In the genomic region with DNA sequence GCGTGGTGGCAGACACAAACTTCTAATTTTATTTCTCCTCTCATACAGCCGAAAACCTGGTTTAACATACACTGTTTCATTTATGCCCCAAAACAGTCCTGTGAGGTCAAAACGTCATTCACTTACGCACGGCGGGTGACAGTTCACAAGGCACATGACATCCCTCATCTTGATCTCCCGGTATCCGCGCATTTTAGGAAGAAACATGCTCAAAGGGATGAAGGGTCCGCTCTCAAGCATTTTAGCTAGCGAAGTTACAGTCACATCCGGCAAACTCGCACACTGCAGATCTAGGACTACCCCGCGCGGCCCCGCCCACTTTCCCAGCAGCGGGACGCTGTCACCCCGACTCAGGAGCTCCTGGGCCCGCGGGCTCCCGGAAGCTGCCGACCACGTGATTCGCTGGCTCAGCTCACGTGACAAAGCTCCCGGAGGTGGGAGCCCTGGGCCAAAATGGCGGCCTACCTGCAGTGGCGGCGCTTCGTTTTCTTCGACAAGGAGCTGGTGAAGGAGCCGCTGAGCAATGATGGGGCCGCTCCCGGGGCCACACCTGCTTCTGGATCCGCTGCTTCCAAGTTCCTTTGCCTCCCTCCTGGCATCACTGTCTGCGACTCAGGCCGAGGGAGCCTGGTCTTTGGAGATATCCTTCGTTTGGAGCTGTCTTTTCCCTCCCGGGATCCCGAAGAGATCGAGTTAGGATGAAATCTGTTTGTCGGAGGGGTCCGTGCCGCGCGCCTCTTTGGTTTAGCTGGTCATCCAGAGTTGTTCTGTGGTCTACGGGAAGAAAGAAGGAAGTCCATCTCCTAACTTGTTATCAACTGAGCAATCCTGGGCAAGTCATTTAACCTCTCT, we compare ENCODE assay signal across 8 cellular contexts. TPM values are rescaled to one million over a fixed set of nuclear protein-coding genes. Genes with fewer than 3 reads are reported as not detected.
A peak's percentile ranks its signal among the peaks of the same experiment; 100 is the strongest.
DNase-seq lines count a peak whose midpoint lies in the region; ATAC-seq and TF ChIP-seq lines count a peak whose summit lies in the region.

A gene (plus strand): TSS at position 448 of the 852 bp plus-strand sequence. CDS start 6 bp downstream, at position 454.

- peaks cover 37% of the 10 kb centered on the region for H3K79me2 ChIP-seq in DOHH2 (ENCODE audit: control insufficient read depth, low read length)
- peaks cover 69% of the 10 kb centered on the region for H3K79me2 ChIP-seq in GM23248 (ENCODE audit: insufficient read depth)
- peaks cover 19% of the 10 kb centered on the region for H3K79me2 ChIP-seq in fibroblast of lung (ENCODE audit: control insufficient read depth, insufficient read depth, low read length)

- no peak for TF ChIP-seq CTCF in DOHH2 (IDR thresholded peaks at IDR 0.05; ENCODE audit: low read depth, low read length, poor library complexity, severe bottlenecking)
- TF ChIP-seq CTCF in RWPE1 (conservative IDR thresholded peaks at IDR 0.05; ENCODE audit: low read depth), result no peak
- no peak for TF ChIP-seq CTCF in fibroblast of lung (conservative IDR thresholded peaks at IDR 0.05 in 1 of 2, IDR thresholded peaks at IDR 0.05 in 1 of 2; ENCODE audit: low read depth in 1 of 2, low read length in 2 of 2)

- H3K27me3 ChIP-seq in DOHH2 (ENCODE audit: control insufficient read depth, low read length) (no peaks in the 10 kb centered on the region), GM23248 (replicated peaks; ENCODE audit: insufficient read depth) (no peaks in the 10 kb centered on the region), fibroblast of lung (ENCODE audit: control insufficient read depth, insufficient read depth, low read length) (no peaks in the 10 kb centered on the region)

- CTCF ChIA-PET in RWPE1 (lab: Yijun Ruan, JAX), result interaction anchor here (0.6 to 0.9 kb wide), 2 partner anchors 11 kb away, joined by 3 to 4 read pairs; no protein-coding TSS in a partner anchor

- H3K4me3 ChIP-seq in DOHH2 (ENCODE audit: low read length), result peak within 1 kb of the TSS; percentile 91
- peak within 1 kb of the TSS; percentile 86 for H3K4me3 ChIP-seq in GM23248
- peak within 1 kb of the TSS; percentile 78 to 100 (median 89) for H3K4me3 ChIP-seq in fibroblast of lung (replicated peaks in 1 of 4; ENCODE audit: control extremely low read depth in 1 of 4, insufficient read depth in 1 of 4, low read depth in 3 of 4, low read length in 4 of 4)

- H3K27ac ChIP-seq in DOHH2 (ENCODE audit: low read depth, low read length) (peak within 1 kb of the TSS; percentile 59), GM23248 (peak within 1 kb of the TSS; percentile 89), RWPE1 (peak within 1 kb of the TSS; percentile 90), fibroblast of lung (ENCODE audit: insufficient read depth, low read length) (peak within 1 kb of the TSS; percentile 94)

- peak within 1 kb of the TSS; percentile 99 for H3K27ac Mint-ChIP-seq in activated T-helper 17 cell treated with anti-CD3 and anti-CD28 coated beads, Interleukin-2, amount 50 U/mL, for 72 hours
- H3K27ac Mint-ChIP-seq in naive thymus-derived CD8-positive, alpha-beta T cell, result peak within 1 kb of the TSS; percentile 96 to 100 (median 99)

- in situ Hi-C loops in GM23248 (cut with MboI), result no loop called here

- ATAC-seq in activated T-helper 17 cell treated with anti-CD3 and anti-CD28 coated beads, Interleukin-2, amount 50 U/mL, for 72 hours (replicated peaks), result peak; percentile 97
- ATAC-seq in naive thymus-derived CD8-positive, alpha-beta T cell, result peak; percentile 93 to 96

- no peaks in the 10 kb centered on the region for H3K9me2 ChIP-seq in DOHH2 (replicated peaks; ENCODE audit: control insufficient read depth, low read length)
- no peaks in the 10 kb centered on the region for H3K9me2 ChIP-seq in GM23248 (ENCODE audit: insufficient read depth)

- H3K4me2 ChIP-seq in DOHH2 (ENCODE audit: low read length) (peak within 1 kb of the TSS; percentile 76), GM23248 (ENCODE audit: unreplicated experiment) (peak within 1 kb of the TSS; percentile 92), fibroblast of lung (ENCODE audit: extremely low read depth, insufficient read depth, low read length) (peak within 1 kb of the TSS; percentile 39)

- peaks cover 63% of the 10 kb centered on the region for H3K36me3 Mint-ChIP-seq in activated T-helper 17 cell treated with anti-CD3 and anti-CD28 coated beads, Interleukin-2, amount 50 U/mL, for 72 hours (ENCODE audit: low read depth)
- H3K36me3 Mint-ChIP-seq in naive thymus-derived CD8-positive, alpha-beta T cell, result peaks cover 0 to 48% (median 3%) of the 10 kb centered on the region in 3 donors

- POLR2A ChIA-PET in RWPE1 (lab: Yijun Ruan, JAX; ENCODE audit: low non-redundant PET), result interaction anchor here (0.6 to 1.2 kb wide), 4 partner anchors 11 to 27 kb away, joined by 3 to 23 read pairs (median 3); a partner anchor contains a TSS
- POLR2A ChIA-PET in naive thymus-derived CD8-positive, alpha-beta T cell (lab: Charles Lee), result interaction anchor here (0.6 to 4.0 kb wide), 28 partner anchors 8 to 232 kb away, joined by 3 to 45 read pairs (median 5); a partner anchor contains a TSS

- H2AFZ ChIP-seq in GM23248 (peak within 1 kb of the TSS; percentile 97), fibroblast of lung (ENCODE audit: low read length) (peak within 1 kb of the TSS; percentile 78)

- H3K4me1 ChIP-seq in DOHH2 (ENCODE audit: control insufficient read depth, low read length), result peaks cover 21% of the 10 kb centered on the region
- H3K4me1 ChIP-seq in GM23248 (ENCODE audit: insufficient read depth), result peaks cover 13% of the 10 kb centered on the region
- H3K4me1 ChIP-seq in fibroblast of lung (ENCODE audit: control insufficient read depth, extremely low read depth, insufficient read depth, low read length), result peaks cover 4% of the 10 kb centered on the region

- no peaks in the 10 kb centered on the region for H4K20me1 ChIP-seq in DOHH2 (ENCODE audit: control insufficient read depth, insufficient read depth, low read depth, low read length)
- no peaks in the 10 kb centered on the region for H4K20me1 ChIP-seq in GM23248 (ENCODE audit: insufficient read depth)
- no peaks in the 10 kb centered on the region for H4K20me1 ChIP-seq in fibroblast of lung (ENCODE audit: control insufficient read depth, extremely low read depth, insufficient read depth, low read length)

- peak within 1 kb of the TSS; percentile 97 for H3K4me3 Mint-ChIP-seq in activated T-helper 17 cell treated with anti-CD3 and anti-CD28 coated beads, Interleukin-2, amount 50 U/mL, for 72 hours
- peak within 1 kb of the TSS; percentile 88 to 100 (median 96) for H3K4me3 Mint-ChIP-seq in naive thymus-derived CD8-positive, alpha-beta T cell

- 0 to 1% methylated on average over 46 to 49 of the region's 49 CpGs for WGBS in GM23248 (ENCODE audit: low coverage in 1 of 2, low lambda C conversion rate in 2 of 2, missing lambda C conversion rate in 2 of 2), 2 experiments

- H3K4me1 Mint-ChIP-seq in activated T-helper 17 cell treated with anti-CD3 and anti-CD28 coated beads, Interleukin-2, amount 50 U/mL, for 72 hours, result peaks cover 23% of the 10 kb centered on the region
- H3K4me1 Mint-ChIP-seq in naive thymus-derived CD8-positive, alpha-beta T cell, result peaks cover 15 to 60% (median 39%) of the 10 kb centered on the region in 4 donors

- DNase-seq in GM23248 (peak; percentile 99), Kasumi-1 (lab: John Stamatoyannopoulos, UW) (peak; percentile 96 to 97), RWPE1 (ENCODE audit: low spot score) (peak; percentile 99), fibroblast of lung (ENCODE audit: low read depth in 2 of 2) (peak; percentile 93 to 96)
- DNase-seq in naive thymus-derived CD8-positive, alpha-beta T cell, result peak; percentile 93 to 98 (median 97)
- DNase-seq in stimulated activated naive CD4-positive, alpha-beta T cell (lab: John Stamatoyannopoulos, UW), result peak; percentile 94 to 98 (median 96)

- peaks cover 7% of the 10 kb centered on the region; the same call in 1 of the 2 replicates for H3F3A ChIP-seq in DOHH2 (ENCODE audit: control insufficient read depth, insufficient read depth)
- peaks cover 15% of the 10 kb centered on the region for H3F3A ChIP-seq in GM23248 (ENCODE audit: insufficient read depth)

- H3K9me3 ChIP-seq in DOHH2 (ENCODE audit: control insufficient read depth, insufficient read depth, low read length) (no peaks in the 10 kb centered on the region), GM23248 (ENCODE audit: low read depth) (no peaks in the 10 kb centered on the region), fibroblast of lung (ENCODE audit: control insufficient read depth, insufficient read depth, low read depth, low read length) (no peaks in the 10 kb centered on the region)

- peak within 1 kb of the TSS; percentile 90 for H3K9ac ChIP-seq in GM23248
- peak within 1 kb of the TSS; percentile 70 for H3K9ac ChIP-seq in fibroblast of lung (ENCODE audit: insufficient read depth, low read length)

- H3K36me3 ChIP-seq in DOHH2 (ENCODE audit: control insufficient read depth, low read length) (peaks cover 29% of the 10 kb centered on the region), GM23248 (ENCODE audit: low read depth) (0 out of 2 replicates have a peak, but pooled peaks cover 5% of the 10 kb centered on the region), fibroblast of lung (ENCODE audit: control insufficient read depth, insufficient read depth, low read length) (peaks cover 6% of the 10 kb centered on the region)

- no peaks in the 10 kb centered on the region for H3K27me3 Mint-ChIP-seq in activated T-helper 17 cell treated with anti-CD3 and anti-CD28 coated beads, Interleukin-2, amount 50 U/mL, for 72 hours
- no peaks in the 10 kb centered on the region for H3K27me3 Mint-ChIP-seq in naive thymus-derived CD8-positive, alpha-beta T cell

- H3K9me3 Mint-ChIP-seq in activated T-helper 17 cell treated with anti-CD3 and anti-CD28 coated beads, Interleukin-2, amount 50 U/mL, for 72 hours, result no peaks in the 10 kb centered on the region
- H3K9me3 Mint-ChIP-seq in naive thymus-derived CD8-positive, alpha-beta T cell, result no peaks in the 10 kb centered on the region

RNA-seq across cellular contexts. Expression of the gene that starts here (rescaled TPM):
- 21.0 and 27.9 TPM in 2 replicates for total RNA-seq in GM23248 (2014; rRNA removed; shearing (Covaris generic))
- 22.3 and 24.1 TPM in 2 replicates for polyA plus RNA-seq in GM23248 (2016; fragmentation: Nextera tagmentation; extraction: Ambion mirVana)
- 10 to 100 TPM; 31.7 to 33.7 TPM for total RNA-seq in activated T-helper 17 cell treated with anti-CD3 and anti-CD28 coated beads, Interleukin-2, amount 50 U/mL, for 72 hours
- total RNA-seq in fibroblast of lung, result 26.7 and 34.3 TPM in 2 replicates
- 9.1 and 13.7 TPM in 2 replicates for polyA plus RNA-seq in fibroblast of lung
- 22.7 and 32.1 TPM in 2 replicates for polyA plus RNA-seq in fibroblast of lung (2012)
- 41.3 and 58.3 TPM in 2 replicates for polyA minus RNA-seq in fibroblast of lung (ENCODE audit: low replicate concordance)
- 10 to 100 TPM; 63.3 to 68.0 TPM for total RNA-seq in naive thymus-derived CD8-positive, alpha-beta T cell
- polyA plus RNA-seq in naive thymus-derived CD8-positive, alpha-beta T cell, result 10 to 100 TPM; 43.2 to 58.4 (median 44.8) TPM

Comparison
In these comparisons a context has a peak if more than half of its experiments do, and no peak if none do; other contexts are left out.
1. Peak in every context shown above with its lines: DNase-seq, ATAC-seq, H3K4me3 ChIP-seq and H3K27ac ChIP-seq.
2. H3K4me2 ChIP-seq: peak in every context shown above with its lines; median percentile 92 in GM23248; 76 in DOHH2; 39 in fibroblast of lung.